In the genomic region with DNA sequence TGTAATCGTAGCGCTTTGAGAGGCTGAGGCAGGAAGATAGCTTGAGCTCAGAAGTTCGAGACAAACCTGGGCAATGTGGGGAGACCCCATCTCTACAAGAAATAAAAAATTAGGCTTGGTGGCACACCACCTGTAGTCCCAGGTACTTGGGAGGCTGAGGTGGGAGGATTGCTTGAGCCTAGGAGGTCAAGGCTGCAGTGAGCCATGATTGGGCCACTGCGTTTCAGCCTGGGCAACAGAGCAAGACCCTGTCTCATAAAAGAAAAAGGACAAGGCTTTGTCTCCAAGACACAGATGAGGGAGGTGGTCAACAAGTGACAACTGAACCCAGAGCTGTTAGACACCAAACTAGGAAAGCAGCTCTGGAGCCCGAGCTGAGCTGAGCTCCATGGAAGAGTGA, we compare ENCODE assay signal across 16 cellular contexts. TPM values are rescaled to one million over a fixed set of nuclear protein-coding genes. Genes with fewer than 3 reads are reported as not detected.
DNase-seq lines count a peak whose midpoint lies in the region; ATAC-seq and TF ChIP-seq lines count a peak whose summit lies in the region.
"Had no signal": no experiment of that assay in that cellular context is flagged by ENCODE, and none has a peak within 500 bp of the region (broad histone marks: within the 10 kb centered on the region; RNA-seq: fewer than 3 reads in every experiment).

No MANE protein-coding gene starts in this region.

- 83 to 87% (median 85%) methylated on average over 5 of the region's 5 CpGs for WGBS in adrenal gland, 4 donors

- H3K27me3 Mint-ChIP-seq in CD14-positive monocyte (ENCODE audit: low read depth in 3 of 3): peaks cover 0 to 2% (median 0%) of the 10 kb centered on the region in 3 donors
- H3K27me3 Mint-ChIP-seq in WTC11 (ENCODE audit: low read depth): no peaks in the 10 kb centered on the region
- no peaks in the 10 kb centered on the region for H3K27me3 Mint-ChIP-seq in activated T-helper 2 cell treated with anti-CD3 and anti-CD28 coated beads, Interferon-gamma antibody, Interleukin-2, Interleukin-4, amounts not matched to agents 10 μg/mL and 5 μg/mL and 100 μg/mL, durations not matched to agents 14 hours and 24 hours and 36 hours (ENCODE audit: low read depth)
- H3K27me3 Mint-ChIP-seq: B cell; CD4-positive, CD25-positive, alpha-beta regulatory T cell; CD8-positive, alpha-beta memory T cell had no signal

- H3K27ac Mint-ChIP-seq in CD14-positive monocyte (peak overlapping the region in 4 of 7 donors; percentile 37 to 75 (median 50)), WTC11 (0 out of 2 replicates have a peak overlapping the region, but pooled peaks have one; percentile 6)
- H3K27ac Mint-ChIP-seq in activated T-helper 2 cell treated with anti-CD3 and anti-CD28 coated beads, Interferon-gamma antibody, Interleukin-2, Interleukin-4, amounts not matched to agents 10 μg/mL and 5 μg/mL and 100 μg/mL, durations not matched to agents 14 hours and 24 hours and 36 hours: no peak overlapping the region
- H3K27ac Mint-ChIP-seq: B cell had no signal

- H3K9ac ChIP-seq in DND-41 (ENCODE audit: low read depth, low read length): no peak overlapping the region

- H3K4me3 Mint-ChIP-seq in CD14-positive monocyte (no peak overlapping the region), WTC11 (no peak overlapping the region)
- H3K4me3 Mint-ChIP-seq in activated T-helper 2 cell treated with anti-CD3 and anti-CD28 coated beads, Interferon-gamma antibody, Interleukin-2, Interleukin-4, amounts not matched to agents 10 μg/mL and 5 μg/mL and 100 μg/mL, durations not matched to agents 14 hours and 24 hours and 36 hours (ENCODE audit: low read depth): no peak overlapping the region
- H3K4me3 Mint-ChIP-seq: B cell; CD4-positive, CD25-positive, alpha-beta regulatory T cell; CD8-positive, alpha-beta memory T cell; H9 had no signal

- no peak overlapping the region for H3K27ac ChIP-seq in DND-41 (ENCODE audit: low read length)
- H3K27ac ChIP-seq in neutrophil: peak overlapping the region; percentile 87
- no peak overlapping the region for H3K27ac ChIP-seq in adrenal gland
- H3K27ac ChIP-seq: HL-60 had no signal

- POLR2A ChIA-PET in WTC11 (lab: Charles Lee): no interaction called here

- H3K4me3 ChIP-seq in DND-41 (ENCODE audit: low read depth in 1 of 2, low read length in 2 of 2) (no peak overlapping the region), neutrophil (ENCODE audit: low read depth in 1 of 2, low read length in 1 of 2) (no peak overlapping the region), adrenal gland (no peak overlapping the region)
- H3K4me3 ChIP-seq: BLaER1 treated with 17β-estradiol and CSF1 and Interleukin-3, amounts not matched to agents 10 nM and 100 nM had no signal

- peaks cover 33% of the 10 kb centered on the region for H3K36me3 ChIP-seq in DND-41 (ENCODE audit: insufficient read depth, low read length)
- peaks cover 52% of the 10 kb centered on the region for H3K36me3 ChIP-seq in neutrophil
- peaks cover 0 to 49% of the 10 kb centered on the region in 2 donors for H3K36me3 ChIP-seq in adrenal gland (replicated peaks in 1 of 2)

- no peaks in the 10 kb centered on the region for H3K79me2 ChIP-seq in DND-41 (ENCODE audit: insufficient read depth, low read length)

- CTCF ChIA-PET in WTC11 (lab: Charles Lee): interaction anchor here (1.0 to 38.0 kb wide), 10 partner anchors 8 to 287 kb away, joined by 3 to 1431 read pairs (median 6); no protein-coding TSS in a partner anchor

- no peak for TF ChIP-seq CTCF in CD14-positive monocyte (IDR thresholded peaks at IDR 0.05)
- TF ChIP-seq CTCF in DND-41 (IDR thresholded peaks at IDR 0.05; ENCODE audit: borderline replicate concordance, extremely low read depth, low read length, poor library complexity, severe bottlenecking): peak; percentile 1
- no peak for TF ChIP-seq CTCF in WTC11 (IDR thresholded peaks at IDR 0.05)
- no peak for TF ChIP-seq CTCF in neutrophil (IDR thresholded peaks at IDR 0.05)
- no peak for TF ChIP-seq CTCF in adrenal gland (IDR thresholded peaks at IDR 0.05)
- TF ChIP-seq CTCF in GM20000 (IDR thresholded peaks at IDR 0.05; ENCODE audit: extremely low read depth, missing control alignments): no peak

- H3K4me1 Mint-ChIP-seq in CD14-positive monocyte (peaks cover 22% of the 10 kb centered on the region), WTC11 (peaks cover 3% of the 10 kb centered on the region)
- peaks cover 3% of the 10 kb centered on the region for H3K4me1 Mint-ChIP-seq in activated T-helper 2 cell treated with anti-CD3 and anti-CD28 coated beads, Interferon-gamma antibody, Interleukin-2, Interleukin-4, amounts not matched to agents 10 μg/mL and 5 μg/mL and 100 μg/mL, durations not matched to agents 14 hours and 24 hours and 36 hours (ENCODE audit: low read depth)

- H3K27me3 ChIP-seq in DND-41 (ENCODE audit: insufficient read depth, low read length, poor library complexity): no peaks in the 10 kb centered on the region
- H3K27me3 ChIP-seq in neutrophil: no peaks in the 10 kb centered on the region
- H3K27me3 ChIP-seq in adrenal gland: no peaks in the 10 kb centered on the region
- H3K27me3 ChIP-seq: BLaER1 treated with 17β-estradiol and CSF1 and Interleukin-3, amounts not matched to agents 10 nM and 100 nM had no signal

- no peak overlapping the region for H2AFZ ChIP-seq in DND-41 (ENCODE audit: low read depth, low read length)

- H3K36me3 Mint-ChIP-seq in CD14-positive monocyte (peaks cover 69 to 84% of the 10 kb centered on the region in 2 donors), WTC11 (no peaks in the 10 kb centered on the region; the same call in none of the 2 replicates)
- no peaks in the 10 kb centered on the region for H3K36me3 Mint-ChIP-seq in activated T-helper 2 cell treated with anti-CD3 and anti-CD28 coated beads, Interferon-gamma antibody, Interleukin-2, Interleukin-4, amounts not matched to agents 10 μg/mL and 5 μg/mL and 100 μg/mL, durations not matched to agents 14 hours and 24 hours and 36 hours (ENCODE audit: low read depth)

- intact Hi-C loops in CD14-positive monocyte (cut with micrococcal nuclease): loop anchor here in 1 of 2 donors (5.0 kb wide), 1 partner anchor 35 kb away; no protein-coding TSS in a partner anchor
- intact Hi-C loops in adrenal gland (cut with DNase I): no loop called here
- intact Hi-C loops in activated T-helper 2 cell treated with anti-CD3 and anti-CD28 coated beads, Interferon-gamma antibody, Interleukin-2, Interleukin-4, amounts not matched to agents 10 μg/mL and 5 μg/mL and 100 μg/mL, durations not matched to agents 14 hours and 24 hours and 36 hours (cut with micrococcal nuclease): no loop called here

- H3K4me2 ChIP-seq in DND-41 (ENCODE audit: insufficient read depth, low read length): no peak overlapping the region
- H3K4me2 ChIP-seq: BLaER1 treated with 17β-estradiol and CSF1 and Interleukin-3, amounts not matched to agents 10 nM and 100 nM had no signal

- H4K20me1 ChIP-seq in DND-41 (ENCODE audit: insufficient read depth, low read length): no peaks in the 10 kb centered on the region

- TF ChIP-seq POLR2A in adrenal gland (IDR thresholded peaks at IDR 0.05): no peak

- H3K9me3 Mint-ChIP-seq in CD14-positive monocyte (peaks cover 0 to 4% (median 0%) of the 10 kb centered on the region in 7 donors), WTC11 (no peaks in the 10 kb centered on the region)
- H3K9me3 Mint-ChIP-seq in activated T-helper 2 cell treated with anti-CD3 and anti-CD28 coated beads, Interferon-gamma antibody, Interleukin-2, Interleukin-4, amounts not matched to agents 10 μg/mL and 5 μg/mL and 100 μg/mL, durations not matched to agents 14 hours and 24 hours and 36 hours: no peaks in the 10 kb centered on the region
- H3K9me3 Mint-ChIP-seq: CD4-positive, CD25-positive, alpha-beta regulatory T cell; CD8-positive, alpha-beta memory T cell; H9 had no signal

- ATAC-seq in DND-41 (ENCODE audit: insufficient read depth, low read depth) (no peak), WTC11 (no peak)

- H3K4me1 ChIP-seq in DND-41 (ENCODE audit: insufficient read depth, low read length) (no peaks in the 10 kb centered on the region), neutrophil (ENCODE audit: control insufficient read depth in 1 of 2, insufficient read depth in 1 of 2, low read depth in 1 of 2, low read length in 1 of 2) (peaks cover 59 to 67% of the 10 kb centered on the region in 2 experiments), adrenal gland (replicated peaks in 1 of 2) (no peaks in the 10 kb centered on the region)

- no peak for DNase-seq in CD14-positive monocyte (ENCODE audit: low spot score)
- DNase-seq in DND-41: no peak
- no peak for DNase-seq in WTC11 (ENCODE audit: low spot score)
- no peak for DNase-seq in dermis blood vessel endothelial cell
- no peak for DNase-seq in adrenal gland
- no peak for DNase-seq in GM20000 (ENCODE audit: low spot score)
- DNase-seq in activated T-helper 2 cell treated with anti-CD3 and anti-CD28 coated beads, Interferon-gamma antibody, Interleukin-2, Interleukin-4, amounts not matched to agents 10 μg/mL and 5 μg/mL and 100 μg/mL, durations not matched to agents 14 hours and 24 hours and 36 hours (ENCODE audit: low spot score): no peak
- DNase-seq: CD4-positive, CD25-positive, alpha-beta regulatory T cell; CD8-positive, alpha-beta memory T cell; COR-L47; GDM1; H9 had no signal

- H3K9me3 ChIP-seq in DND-41 (ENCODE audit: insufficient read depth, low read length, severe bottlenecking): no peaks in the 10 kb centered on the region
- H3K9me3 ChIP-seq in neutrophil: no peaks in the 10 kb centered on the region
- no peaks in the 10 kb centered on the region for H3K9me3 ChIP-seq in adrenal gland (replicated peaks in 1 of 3)
- H3K9me3 ChIP-seq: BLaER1 treated with 17β-estradiol and CSF1 and Interleukin-3, amounts not matched to agents 10 nM and 100 nM had no signal

RNA-seq across cellular contexts. Expression of gene TAMALIN, which starts 14.5 kb away (rescaled TPM):
- 1 to 10 TPM in 1 of 2 donors, under 1 TPM in 1; 0.63 to 1.6 TPM for polyA plus RNA-seq in CD14-positive monocyte
- total RNA-seq in WTC11 (2021): 5.5 to 7.1 TPM (median 6.1 TPM) in 3 replicates
- total RNA-seq in dermis blood vessel endothelial cell: 35.0 and 49.2 TPM in 2 replicates
- 10 to 100 TPM in 5 of 8 donors, 1 to 10 TPM in 3; 1.8 to 26.0 (median 14.9) TPM for total RNA-seq in adrenal gland
- 10 to 100 TPM in 2 of 3 donors, 1 to 10 TPM in 1; 5.3 to 44.9 (median 41.3) TPM for polyA plus RNA-seq in adrenal gland
- total RNA-seq in activated T-helper 2 cell treated with anti-CD3 and anti-CD28 coated beads, Interferon-gamma antibody, Interleukin-2, Interleukin-4, amounts not matched to agents 10 μg/mL and 5 μg/mL and 100 μg/mL, durations not matched to agents 14 hours and 24 hours and 36 hours: 6.0 and 6.1 TPM in 2 replicates

RNA-seq across cellular contexts. Expression of gene ACVR1B, which starts 40.7 kb away (rescaled TPM):
- 1 to 10 TPM; 1.8 to 3.9 TPM for polyA plus RNA-seq in CD14-positive monocyte
- total RNA-seq in WTC11 (2021): 20.9 to 24.1 TPM (median 22.3 TPM) in 3 replicates
- total RNA-seq in dermis blood vessel endothelial cell: 9.9 and 17.4 TPM in 2 replicates
- total RNA-seq in adrenal gland: 10 to 100 TPM in 7 of 8 donors, 1 to 10 TPM in 1; 6.3 to 26.3 (median 16.4) TPM
- polyA plus RNA-seq in adrenal gland: 10 to 100 TPM in 2 of 3 donors, 1 to 10 TPM in 1; 9.5 to 14.1 (median 13.8) TPM
- total RNA-seq in activated T-helper 2 cell treated with anti-CD3 and anti-CD28 coated beads, Interferon-gamma antibody, Interleukin-2, Interleukin-4, amounts not matched to agents 10 μg/mL and 5 μg/mL and 100 μg/mL, durations not matched to agents 14 hours and 24 hours and 36 hours: 2.4 and 2.5 TPM in 2 replicates

RNA-seq across cellular contexts. Expression of gene NR4A1, which starts 59.0 kb away (rescaled TPM):
- polyA plus RNA-seq in CD14-positive monocyte (10 to 100 TPM; 10.1 to 41.4 TPM), adrenal gland (100 to 1,000 TPM in 2 of 3 donors, 10 to 100 TPM in 1; 34.5 to 499 (median 282) TPM)
- total RNA-seq in WTC11 (2021) (19.2 to 26.9 TPM (median 22.0 TPM) in 3 replicates), dermis blood vessel endothelial cell (0.70 and 3.1 TPM in 2 replicates), adrenal gland (100 to 1,000 TPM in 5 of 8 donors, 10 to 100 TPM in 3; 49.5 to 854 (median 185) TPM)
- 134 and 139 TPM in 2 replicates for total RNA-seq in activated T-helper 2 cell treated with anti-CD3 and anti-CD28 coated beads, Interferon-gamma antibody, Interleukin-2, Interleukin-4, amounts not matched to agents 10 μg/mL and 5 μg/mL and 100 μg/mL, durations not matched to agents 14 hours and 24 hours and 36 hours
